Comparison of ENCODE assay signal across 8 cellular contexts in genomic region chr1:179365342-179366092, GRCh38. TPM values are rescaled to one million over a fixed set of nuclear protein-coding genes. Genes with fewer than 3 reads are reported as not detected.
DNase-seq lines count a peak whose midpoint lies in the region; ATAC-seq lines count a peak whose summit lies in the region.

A gene with protein sequence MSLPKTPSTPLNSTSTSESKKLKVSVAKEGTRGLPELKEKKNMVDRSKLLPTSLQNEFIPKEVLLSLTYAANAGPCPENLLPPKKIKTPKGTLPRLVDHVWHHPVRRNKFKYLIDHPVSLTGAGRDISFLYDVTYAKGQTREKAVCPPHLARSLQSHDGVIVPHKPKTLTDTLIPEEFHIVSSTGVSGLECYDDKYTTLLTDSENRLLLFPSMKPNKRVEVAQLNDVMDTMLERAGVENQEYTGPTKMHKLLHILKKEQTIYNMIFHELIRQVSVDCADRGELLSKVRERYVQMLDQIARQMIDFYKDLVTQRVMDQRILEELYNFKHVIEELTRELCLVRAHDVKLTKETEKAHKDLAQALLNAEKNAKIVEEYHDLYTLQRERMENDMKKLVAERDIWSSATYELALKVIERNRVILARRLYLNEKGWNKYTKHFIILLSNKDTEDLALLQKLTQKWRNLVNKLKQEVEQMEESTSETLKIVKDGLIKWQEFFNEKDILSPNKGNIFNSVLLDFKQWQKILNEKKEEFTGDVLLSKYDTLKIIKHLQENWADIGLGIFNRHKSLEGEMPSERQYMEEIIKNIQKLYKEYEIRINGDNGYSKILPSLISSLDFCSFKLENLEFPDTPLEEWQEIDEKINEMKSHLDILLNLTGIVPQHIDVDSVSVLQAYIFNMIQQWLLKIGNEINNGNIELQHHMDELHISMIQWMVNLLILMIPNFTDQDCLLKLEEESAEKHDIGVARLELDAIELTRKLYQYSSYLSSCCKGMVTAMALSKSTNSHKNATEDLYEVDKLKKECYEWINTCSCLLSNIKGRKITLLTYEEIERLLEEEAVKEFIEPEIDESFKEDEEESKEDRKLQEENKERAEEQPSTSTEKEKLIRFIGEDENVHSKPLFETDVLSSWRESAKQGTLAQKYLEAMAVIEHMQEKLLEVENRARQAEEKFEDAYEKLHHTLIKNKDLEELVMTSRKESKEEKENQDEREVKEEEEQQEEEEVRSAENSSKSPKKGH (plus strand): TSS chr1:179365971. CDS start chr1:179366510, 539 bp downstream.

- ATAC-seq in GM18499 (IDR thresholded peaks at IDR 0.05; ENCODE audit: insufficient read depth, unreplicated experiment) (peak; percentile 90), HG02885 (IDR thresholded peaks at IDR 0.05; ENCODE audit: poor library complexity, unreplicated experiment) (peak; percentile 95)

- DNase-seq in NCI-H1694 (lab: John Stamatoyannopoulos, UW) (peak; percentile 78), T-helper 2 cell (peak; percentile 73 to 95 (median 85)), anterior cingulate cortex (lab: John Stamatoyannopoulos, UW) (peak; percentile 35 to 90 (median 70)), hepatic stellate cell (ENCODE audit: low spot score) (peak; percentile 88), renal cortical epithelial cell (ENCODE audit: low read depth) (peak; percentile 72), cortex of kidney (lab: John Stamatoyannopoulos, UW) (no peak)

RNA-seq across cellular contexts. Expression of the gene that starts here (rescaled TPM):
- total RNA-seq in renal cortical epithelial cell = 0.45 TPM in 1 of 2 replicates, not detected in the other

Comparison
In these comparisons a context has a peak if more than half of its experiments do, and no peak if none do; other contexts are left out.
1. Peak in DNase-seq in renal cortical epithelial cell; RNA of the gene not detected or under 1 TPM.